8 cellular contexts compared by ENCODE assay signal in the genomic region with DNA sequence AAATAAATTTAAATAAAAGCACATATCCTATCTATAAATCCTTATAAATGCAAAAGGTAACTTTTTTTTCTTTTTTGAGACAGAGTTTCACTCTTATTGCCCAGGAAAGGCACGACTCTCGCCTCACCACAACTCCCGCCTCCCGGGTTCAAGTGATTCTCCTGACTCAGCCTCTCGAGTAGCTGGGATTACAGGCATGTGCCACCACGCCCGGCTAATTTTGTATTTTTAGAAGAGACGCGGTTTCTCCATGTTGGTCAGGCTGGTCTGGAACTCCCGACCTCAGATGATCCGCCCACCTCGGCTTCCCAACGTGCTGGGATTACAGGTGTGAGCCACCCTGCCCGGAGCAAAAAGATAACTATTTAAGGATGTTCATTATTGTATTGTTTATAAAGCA. TPM values are rescaled to one million over a fixed set of nuclear protein-coding genes. Genes with fewer than 3 reads are reported as not detected.
A peak's percentile ranks its signal among the peaks of the same experiment; 100 is the strongest.
DNase-seq lines count a peak whose midpoint lies in the region; ATAC-seq and TF ChIP-seq lines count a peak whose summit lies in the region.
"Not testable (repeated sequence)": the region's sequence is repeated elsewhere in the genome, so short reads cannot be mapped to it uniquely, and the experiment has no call there.

No MANE protein-coding gene starts in this region.

- not testable (repeated sequence) for ATAC-seq in CD4-positive, alpha-beta T cell (ENCODE audit: poor library complexity); activated B cell treated with CpG ODN at 0.5 μM for 24 hours (ENCODE audit: low read depth); activated naive CD8-positive, alpha-beta T cell treated with anti-CD3 and anti-CD28 coated beads, Interleukin-2, amount 10 ng/mL, durations not matched to agents 7 days and 5 days (ENCODE audit: low read depth); naive B cell (ENCODE audit: low read depth in 2 of 2); stimulated activated effector memory CD8-positive, alpha-beta T cell treated with anti-CD3 and anti-CD28 coated beads, Interleukin-12 subunit alpha, Interleukin-12 subunit beta, amount 100 ng/mL, for 72 hours

- peaks cover 23% of the 10 kb centered on the region for H3K36me3 ChIP-seq in OCI-LY7 (ENCODE audit: insufficient read depth, low read length)

- H3K4me1 ChIP-seq in OCI-LY7 (ENCODE audit: insufficient read depth, low read length, poor library complexity, severe bottlenecking): peaks cover 38% of the 10 kb centered on the region

- H3K36me3 Mint-ChIP-seq in CD4-positive, alpha-beta T cell (ENCODE audit: low read depth): peaks cover 39% of the 10 kb centered on the region
- peaks cover 28% of the 10 kb centered on the region for H3K36me3 Mint-ChIP-seq in activated B cell treated with CpG ODN at 0.5 μM for 24 hours (ENCODE audit: low read depth)
- peaks cover 33% of the 10 kb centered on the region for H3K36me3 Mint-ChIP-seq in activated T-cell treated with anti-CD3 and anti-CD28 coated beads, Interleukin-2, amount 50 U/mL, for 24 hours (ENCODE audit: low read depth)
- H3K36me3 Mint-ChIP-seq in activated naive CD8-positive, alpha-beta T cell treated with anti-CD3 and anti-CD28 coated beads, Interleukin-2, amount 10 ng/mL, durations not matched to agents 7 days and 5 days: peaks cover 18% of the 10 kb centered on the region
- H3K36me3 Mint-ChIP-seq in endothelial cell (ENCODE audit: low read depth, unreplicated experiment): peaks cover 21% of the 10 kb centered on the region
- not testable (repeated sequence) for H3K36me3 Mint-ChIP-seq in naive B cell
- peaks cover 40% of the 10 kb centered on the region for H3K36me3 Mint-ChIP-seq in stimulated activated effector memory CD8-positive, alpha-beta T cell treated with anti-CD3 and anti-CD28 coated beads, Interleukin-12 subunit alpha, Interleukin-12 subunit beta, amount 100 ng/mL, for 72 hours

- not testable (repeated sequence) for H2AFZ ChIP-seq in OCI-LY7 (ENCODE audit: low read length)

- not testable (repeated sequence) for H4K20me1 ChIP-seq in OCI-LY7 (ENCODE audit: insufficient read depth, low read length)

- H3K9me3 Mint-ChIP-seq in CD4-positive, alpha-beta T cell; activated B cell treated with CpG ODN at 0.5 μM for 24 hours; activated T-cell treated with anti-CD3 and anti-CD28 coated beads, Interleukin-2, amount 50 U/mL, for 24 hours; activated naive CD8-positive, alpha-beta T cell treated with anti-CD3 and anti-CD28 coated beads, Interleukin-2, amount 10 ng/mL, durations not matched to agents 7 days and 5 days; endothelial cell (ENCODE audit: unreplicated experiment); naive B cell; stimulated activated effector memory CD8-positive, alpha-beta T cell treated with anti-CD3 and anti-CD28 coated beads, Interleukin-12 subunit alpha, Interleukin-12 subunit beta, amount 100 ng/mL, for 72 hours: not testable (repeated sequence)

- H3K4me3 Mint-ChIP-seq in CD4-positive, alpha-beta T cell: peak overlapping the region; percentile 15
- not testable (repeated sequence) for H3K4me3 Mint-ChIP-seq in activated B cell treated with CpG ODN at 0.5 μM for 24 hours
- peak overlapping the region; percentile 91 for H3K4me3 Mint-ChIP-seq in activated T-cell treated with anti-CD3 and anti-CD28 coated beads, Interleukin-2, amount 50 U/mL, for 24 hours
- peak overlapping the region; percentile 86 for H3K4me3 Mint-ChIP-seq in activated naive CD8-positive, alpha-beta T cell treated with anti-CD3 and anti-CD28 coated beads, Interleukin-2, amount 10 ng/mL, durations not matched to agents 7 days and 5 days
- H3K4me3 Mint-ChIP-seq in endothelial cell (ENCODE audit: unreplicated experiment): peak overlapping the region; percentile 97
- peak overlapping the region in 7 of 8 donors; percentile 74 to 97 (median 95) for H3K4me3 Mint-ChIP-seq in naive B cell
- peak overlapping the region; percentile 93 for H3K4me3 Mint-ChIP-seq in stimulated activated effector memory CD8-positive, alpha-beta T cell treated with anti-CD3 and anti-CD28 coated beads, Interleukin-12 subunit alpha, Interleukin-12 subunit beta, amount 100 ng/mL, for 72 hours

- H3K4me1 Mint-ChIP-seq in CD4-positive, alpha-beta T cell (ENCODE audit: low read depth): peaks cover 44% of the 10 kb centered on the region
- H3K4me1 Mint-ChIP-seq in activated B cell treated with CpG ODN at 0.5 μM for 24 hours (peaks cover 42% of the 10 kb centered on the region), endothelial cell (ENCODE audit: unreplicated experiment) (peaks cover 42% of the 10 kb centered on the region), naive B cell (peaks cover 38 to 43% (median 39%) of the 10 kb centered on the region in 3 donors)
- peaks cover 46% of the 10 kb centered on the region for H3K4me1 Mint-ChIP-seq in activated T-cell treated with anti-CD3 and anti-CD28 coated beads, Interleukin-2, amount 50 U/mL, for 24 hours (ENCODE audit: low read depth)
- H3K4me1 Mint-ChIP-seq in activated naive CD8-positive, alpha-beta T cell treated with anti-CD3 and anti-CD28 coated beads, Interleukin-2, amount 10 ng/mL, durations not matched to agents 7 days and 5 days: peaks cover 34% of the 10 kb centered on the region
- H3K4me1 Mint-ChIP-seq in stimulated activated effector memory CD8-positive, alpha-beta T cell treated with anti-CD3 and anti-CD28 coated beads, Interleukin-12 subunit alpha, Interleukin-12 subunit beta, amount 100 ng/mL, for 72 hours: peaks cover 40% of the 10 kb centered on the region

- intact Hi-C loops in CD4-positive, alpha-beta T cell (cut with DNase I, micrococcal nuclease); OCI-LY7 (cut with micrococcal nuclease; ENCODE audit: unreplicated experiment); activated B cell treated with CpG ODN at 0.5 μM for 24 hours (cut with micrococcal nuclease): not testable (repeated sequence)

- not testable (repeated sequence) for H3K27me3 Mint-ChIP-seq in CD4-positive, alpha-beta T cell; activated B cell treated with CpG ODN at 0.5 μM for 24 hours; activated T-cell treated with anti-CD3 and anti-CD28 coated beads, Interleukin-2, amount 50 U/mL, for 24 hours; activated naive CD8-positive, alpha-beta T cell treated with anti-CD3 and anti-CD28 coated beads, Interleukin-2, amount 10 ng/mL, durations not matched to agents 7 days and 5 days; naive B cell
- H3K27me3 Mint-ChIP-seq in endothelial cell (ENCODE audit: unreplicated experiment): peaks cover 13% of the 10 kb centered on the region

- CTCF ChIA-PET in CD4-positive, alpha-beta T cell (lab: Charles Lee): interaction anchor here (0.7 to 4.0 kb wide), 4 partner anchors 11 to 131 kb away, joined by 3 to 23 read pairs (median 3); no protein-coding TSS in a partner anchor
- CTCF ChIA-PET in OCI-LY7 (lab: Charles Lee; ENCODE audit: unreplicated experiment): not testable (repeated sequence)
- CTCF ChIA-PET in activated B cell treated with CpG ODN at 0.5 μM for 24 hours (lab: Charles Lee): interaction anchor here (1.1 kb wide), 1 partner anchor 116 kb away, joined by 3 read pairs; a partner anchor contains a TSS

- not testable (repeated sequence) for H3K9me3 ChIP-seq in CD4-positive, alpha-beta T cell (ENCODE audit: control insufficient read depth, low read length); OCI-LY7 (ENCODE audit: low read length)

- not testable (repeated sequence) for BruUV-seq in OCI-LY7 (replicated peaks; lab: Mats Ljungman, UMichigan)

- H3K4me3 ChIP-seq in OCI-LY7 (ENCODE audit: low read depth, low read length, poor library complexity, severe bottlenecking): not testable (repeated sequence)

- peak overlapping the region; percentile 100 for H3K4me2 ChIP-seq in OCI-LY7 (ENCODE audit: low read length)

- H3K9me2 ChIP-seq in OCI-LY7 (ENCODE audit: insufficient read depth, low read length): not testable (repeated sequence)

- peak overlapping the region; percentile 94 for H3K27ac Mint-ChIP-seq in CD4-positive, alpha-beta T cell
- H3K27ac Mint-ChIP-seq in activated B cell treated with CpG ODN at 0.5 μM for 24 hours: peak overlapping the region; percentile 98
- H3K27ac Mint-ChIP-seq in activated T-cell treated with anti-CD3 and anti-CD28 coated beads, Interleukin-2, amount 50 U/mL, for 24 hours: peak overlapping the region; percentile 98
- peak overlapping the region; percentile 93 for H3K27ac Mint-ChIP-seq in activated naive CD8-positive, alpha-beta T cell treated with anti-CD3 and anti-CD28 coated beads, Interleukin-2, amount 10 ng/mL, durations not matched to agents 7 days and 5 days
- not testable (repeated sequence) for H3K27ac Mint-ChIP-seq in endothelial cell (ENCODE audit: unreplicated experiment)
- H3K27ac Mint-ChIP-seq in naive B cell: peak overlapping the region in 3 of 6 donors; percentile 82 to 98 (median 92)
- peak overlapping the region; percentile 96 for H3K27ac Mint-ChIP-seq in stimulated activated effector memory CD8-positive, alpha-beta T cell treated with anti-CD3 and anti-CD28 coated beads, Interleukin-12 subunit alpha, Interleukin-12 subunit beta, amount 100 ng/mL, for 72 hours

- POLR2A ChIA-PET in CD4-positive, alpha-beta T cell (lab: Charles Lee): interaction anchor here (3.2 kb wide), 1 partner anchor 41 kb away, joined by 30 read pairs; no protein-coding TSS in a partner anchor
- POLR2A ChIA-PET in OCI-LY7 (lab: Charles Lee) (interaction anchor here (1.0 to 1.5 kb wide), 3 partner anchors 17 to 30 kb away, joined by 3 to 5 read pairs (median 4); no protein-coding TSS in a partner anchor), activated B cell treated with CpG ODN at 0.5 μM for 24 hours (lab: Charles Lee) (interaction anchor here (0.7 to 4.0 kb wide), 5 partner anchors 21 to 117 kb away, joined by 3 to 66 read pairs (median 3); a partner anchor contains a TSS)
- POLR2A ChIA-PET in activated naive CD8-positive, alpha-beta T cell treated with anti-CD3 and anti-CD28 coated beads, Interleukin-2, amount 10 ng/mL, durations not matched to agents 7 days and 5 days (lab: Charles Lee): interaction anchor here (0.7 to 4.2 kb wide), 4 partner anchors 12 to 170 kb away, joined by 3 to 57 read pairs (median 6); a partner anchor contains a TSS

- TF ChIP-seq CTCF in CD4-positive, alpha-beta T cell (IDR thresholded peaks at IDR 0.05); OCI-LY7 (conservative IDR thresholded peaks at IDR 0.05; ENCODE audit: low read length); activated B cell treated with CpG ODN at 0.5 μM for 24 hours (IDR thresholded peaks at IDR 0.05); endothelial cell (IDR thresholded peaks at IDR 0.05; ENCODE audit: unreplicated experiment): not testable (repeated sequence)

- DNase-seq in CD4-positive, alpha-beta T cell; OCI-LY7 (ENCODE audit: low spot score); activated B cell treated with CpG ODN at 0.5 μM for 24 hours; activated T-cell treated with anti-CD3 and anti-CD28 coated beads, Interleukin-2, amount 50 U/mL, for 24 hours; activated naive CD8-positive, alpha-beta T cell treated with anti-CD3 and anti-CD28 coated beads, Interleukin-2, amount 10 ng/mL, durations not matched to agents 7 days and 5 days; endothelial cell (ENCODE audit: low spot score); naive B cell; stimulated activated effector memory CD8-positive, alpha-beta T cell treated with anti-CD3 and anti-CD28 coated beads, Interleukin-12 subunit alpha, Interleukin-12 subunit beta, amount 100 ng/mL, for 72 hours (ENCODE audit: low spot score in 2 of 2): not testable (repeated sequence)

- H3K79me2 ChIP-seq in OCI-LY7 (ENCODE audit: insufficient read depth, low read depth, low read length): peaks cover 37% of the 10 kb centered on the region

- peak overlapping the region; percentile 87 for H3K27ac ChIP-seq in CD4-positive, alpha-beta T cell (ENCODE audit: low read depth, low read length)
- not testable (repeated sequence) for H3K27ac ChIP-seq in OCI-LY7 (ENCODE audit: low read depth, low read length, poor library complexity, severe bottlenecking)

- H3K27me3 ChIP-seq in CD4-positive, alpha-beta T cell (ENCODE audit: control insufficient read depth, insufficient read depth, low read length): not testable (repeated sequence)

RNA-seq across cellular contexts. Expression of a gene that starts 1.7 kb away (rescaled TPM):
- total RNA-seq in CD4-positive, alpha-beta T cell: 10 to 100 TPM; 24.4 to 24.7 TPM
- 26.1 and 31.6 TPM in 2 replicates for total RNA-seq in OCI-LY7 (2014; rRNA removed; shearing (Covaris generic))
- total RNA-seq in OCI-LY7 (2022) (58.2 and 66.5 TPM in 2 replicates), activated B cell treated with CpG ODN at 0.5 μM for 24 hours (64.4 and 67.2 TPM in 2 replicates), endothelial cell (ENCODE audit: unreplicated experiment) (47.6 TPM)
- total RNA-seq in activated naive CD8-positive, alpha-beta T cell treated with anti-CD3 and anti-CD28 coated beads, Interleukin-2, amount 10 ng/mL, durations not matched to agents 7 days and 5 days: 10 to 100 TPM; 53.6 to 60.2 TPM
- 1 to 10 TPM; 1.8 to 6.0 (median 4.2) TPM for polyA plus RNA-seq in naive B cell (ENCODE audit: low read depth in 6 of 6)

RNA-seq across cellular contexts. Expression of a gene that starts 1.9 kb away (rescaled TPM):
- 10 to 100 TPM; 56.7 to 57.3 TPM for total RNA-seq in CD4-positive, alpha-beta T cell
- total RNA-seq in OCI-LY7 (2014; rRNA removed; shearing (Covaris generic)): 18.9 and 25.8 TPM in 2 replicates
- total RNA-seq in OCI-LY7 (2022) (26.9 and 32.0 TPM in 2 replicates), activated B cell treated with CpG ODN at 0.5 μM for 24 hours (25.7 and 34.6 TPM in 2 replicates), endothelial cell (ENCODE audit: unreplicated experiment) (23.8 TPM)
- 10 to 100 TPM; 28.1 to 38.3 TPM for total RNA-seq in activated naive CD8-positive, alpha-beta T cell treated with anti-CD3 and anti-CD28 coated beads, Interleukin-2, amount 10 ng/mL, durations not matched to agents 7 days and 5 days
- 1 to 10 TPM in 4 of 6 donors, under 1 TPM in 2; 0.19 to 1.8 (median 1.1) TPM for polyA plus RNA-seq in naive B cell (ENCODE audit: low read depth in 6 of 6)

RNA-seq across cellular contexts. Expression of a gene that starts 28.2 kb away (rescaled TPM):
- total RNA-seq in CD4-positive, alpha-beta T cell: 100 to 1,000 TPM; 166 to 180 TPM
- total RNA-seq in OCI-LY7 (2014; rRNA removed; shearing (Covaris generic)): 48.6 and 51.7 TPM in 2 replicates
- 153 and 207 TPM in 2 replicates for total RNA-seq in OCI-LY7 (2022)
- 137 and 139 TPM in 2 replicates for total RNA-seq in activated B cell treated with CpG ODN at 0.5 μM for 24 hours
- 100 to 1,000 TPM; 415 to 420 TPM for total RNA-seq in activated naive CD8-positive, alpha-beta T cell treated with anti-CD3 and anti-CD28 coated beads, Interleukin-2, amount 10 ng/mL, durations not matched to agents 7 days and 5 days
- total RNA-seq in endothelial cell (ENCODE audit: unreplicated experiment): 0.56 TPM
- polyA plus RNA-seq in naive B cell (ENCODE audit: low read depth in 6 of 6): 100 to 1,000 TPM in 1 of 6 donors, 10 to 100 TPM in 5; 63.2 to 174 (median 96.4) TPM

RNA-seq across cellular contexts. Expression of a gene that starts 53.2 kb away (rescaled TPM):
- 10 to 100 TPM; 14.0 to 15.8 TPM for total RNA-seq in CD4-positive, alpha-beta T cell
- total RNA-seq in OCI-LY7 (2014; rRNA removed; shearing (Covaris generic)): 1.4 and 7.0 TPM in 2 replicates
- total RNA-seq in OCI-LY7 (2022) (5.1 and 8.4 TPM in 2 replicates), activated B cell treated with CpG ODN at 0.5 μM for 24 hours (5.5 and 7.5 TPM in 2 replicates), endothelial cell (ENCODE audit: unreplicated experiment) (7.9 TPM)
- total RNA-seq in activated naive CD8-positive, alpha-beta T cell treated with anti-CD3 and anti-CD28 coated beads, Interleukin-2, amount 10 ng/mL, durations not matched to agents 7 days and 5 days: 10 to 100 TPM; 38.1 to 40.3 TPM
- polyA plus RNA-seq in naive B cell (ENCODE audit: low read depth in 6 of 6): 1 to 10 TPM in 2 of 6 donors, under 1 TPM in 2, not detected in 2; 0.78 to 2.2 (median 1.3) TPM

Comparison
In these comparisons a context has a peak if more than half of its experiments do, and no peak if none do; other contexts are left out.
1. RNA of a gene that starts 28.2 kb away (total RNA-seq): 415 to 420 TPM in activated naive CD8-positive, alpha-beta T cell treated with anti-CD3 and anti-CD28 coated beads, Interleukin-2, amount 10 ng/mL, durations not matched to agents 7 days and 5 days, 48.6 to 207 TPM in OCI-LY7, 166 to 180 TPM in CD4-positive, alpha-beta T cell and 137 to 139 TPM in activated B cell treated with CpG ODN at 0.5 μM for 24 hours; 0.56 TPM in endothelial cell (single experiment); every median in the first group is over 10 times any median in the second.